ENCODE assay signal across 8 cellular contexts in genomic region chr10:102229810-102230263, GRCh38. TPM values are rescaled to one million over a fixed set of nuclear protein-coding genes. Genes with fewer than 3 reads are reported as not detected.
DNase-seq lines count a peak whose midpoint lies in the region; ATAC-seq lines count a peak whose summit lies in the region.

No MANE protein-coding gene starts in this region.

- in situ Hi-C loops in Caki2 (cut with HindIII; ENCODE audit: low pct_unique_long_range_greater_than_20kb, low sequenced_read_pairs), result loop anchor here (10.0 kb wide), 1 partner anchor 125 kb away; no protein-coding TSS in a partner anchor

- DNase-seq in Caki2 (ENCODE audit: low read depth), result peak; percentile 52
- DNase-seq in NK-92 (lab: John Stamatoyannopoulos, UW; ENCODE audit: unreplicated experiment), result peak; percentile 30
- DNase-seq in activated CD8-positive, alpha-beta memory T cell treated with anti-CD3 and anti-CD28 coated beads for 24 hours, result peak; percentile 94
- peak; percentile 85 for DNase-seq in effector CD4-positive, alpha-beta T cell
- peak; percentile 77 to 88 for DNase-seq in lung microvascular endothelial cell (ENCODE audit: low read depth in 2 of 2)
- DNase-seq in stimulated activated CD4-positive, alpha-beta T cell treated with anti-CD3 and anti-CD28 coated beads, TNF-alpha, amount 100 ng/mL, for 24 hours (ENCODE audit: low read depth in 3 of 3), result peak; percentile 75 to 86 (median 76)

- ATAC-seq in HG03342 (IDR thresholded peaks at IDR 0.05; ENCODE audit: unreplicated experiment), result peak; percentile 40
- ATAC-seq in HG03135 (IDR thresholded peaks at IDR 0.05; ENCODE audit: unreplicated experiment), result no peak

RNA-seq across cellular contexts. Expression of gene ELOVL3, which starts 3.7 kb away (rescaled TPM):
- 0.12 and 0.78 TPM in 2 replicates for total RNA-seq in Caki2 (2014; rRNA removed; shearing (Covaris generic); ENCODE audit: low replicate concordance)
- not detected in 2 replicates for total RNA-seq in lung microvascular endothelial cell

RNA-seq across cellular contexts. Expression of gene PITX3, which starts 11.5 kb away (rescaled TPM):
- total RNA-seq in Caki2 (2014; rRNA removed; shearing (Covaris generic); ENCODE audit: low replicate concordance), result not detected in 2 replicates
- not detected in 2 replicates for total RNA-seq in lung microvascular endothelial cell

RNA-seq across cellular contexts. Expression of gene GBF1, which starts 15.5 kb away (rescaled TPM):
- 14.2 and 14.8 TPM in 2 replicates for total RNA-seq in Caki2 (2014; rRNA removed; shearing (Covaris generic); ENCODE audit: low replicate concordance)
- total RNA-seq in lung microvascular endothelial cell, result 10.3 and 10.9 TPM in 2 replicates

Comparison
In these comparisons a context has a peak if more than half of its experiments do, and no peak if none do; other contexts are left out.
1. DNase-seq: peak in every context shown above with its lines; median percentile 94 in activated CD8-positive, alpha-beta memory T cell treated with anti-CD3 and anti-CD28 coated beads for 24 hours; 85 in effector CD4-positive, alpha-beta T cell; 82 in lung microvascular endothelial cell; 76 in stimulated activated CD4-positive, alpha-beta T cell treated with anti-CD3 and anti-CD28 coated beads, TNF-alpha, amount 100 ng/mL, for 24 hours; 52 in Caki2; 30 in NK-92.